ENCODE assay signal across 12 cellular contexts in the genomic region with DNA sequence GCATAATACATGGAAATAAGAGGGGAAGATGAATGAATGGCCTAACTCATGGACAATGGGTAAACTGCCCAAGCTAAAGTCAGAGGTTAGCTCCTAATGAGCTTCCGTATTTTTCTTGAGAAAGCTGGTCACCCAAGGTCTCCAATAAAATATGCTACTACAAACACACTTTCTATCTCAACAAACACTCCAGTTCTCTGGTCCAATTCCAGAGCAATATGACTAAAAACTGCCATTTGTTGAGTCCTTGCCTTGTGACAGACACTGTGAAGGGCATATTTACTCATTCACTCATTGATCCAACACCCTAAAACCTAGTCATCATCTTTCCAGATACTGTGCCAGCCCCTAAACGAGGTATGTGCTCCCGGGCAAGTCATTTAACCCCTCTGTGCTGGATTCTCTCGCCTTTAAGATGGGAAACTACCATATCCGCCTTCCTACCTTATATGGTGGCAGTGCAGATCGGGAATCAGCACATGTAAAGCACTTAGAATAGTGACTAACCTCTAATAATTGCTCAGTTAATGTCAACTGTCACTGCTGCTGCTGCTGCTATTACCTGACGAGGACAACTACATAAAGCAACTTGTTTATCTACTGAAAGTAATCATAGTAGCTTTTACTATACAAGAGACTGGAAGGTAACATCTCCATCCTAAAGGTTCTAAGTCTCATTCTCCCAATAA.
A peak's percentile ranks its signal among the peaks of the same experiment; 100 is the strongest.
DNase-seq lines count a peak whose midpoint lies in the region; ATAC-seq and TF ChIP-seq lines count a peak whose summit lies in the region.
"Had no signal": no experiment of that assay in that cellular context is flagged by ENCODE, and none has a peak within 500 bp of the region (broad histone marks: within the 10 kb centered on the region; RNA-seq: fewer than 3 reads in every experiment).

No MANE protein-coding gene starts in this region.

- 80 to 88% (median 85%) methylated on average over 7 of the region's 7 CpGs for WGBS in spleen, 5 donors

- H3K4me3 ChIP-seq in spleen: no peak overlapping the region
- H3K4me3 ChIP-seq: gastroesophageal sphincter, tibial artery had no signal

- H3K9me3 Mint-ChIP-seq in activated CD4-positive, alpha-beta memory T cell treated with anti-CD3 and anti-CD28 coated beads for 36 hours: no peaks in the 10 kb centered on the region
- no peaks in the 10 kb centered on the region for H3K9me3 Mint-ChIP-seq in activated CD4-positive, alpha-beta memory T cell treated with anti-CD3 and anti-CD28 coated beads, Interleukin-2, amount 10 ng/mL, durations not matched to agents 7 days and 5 days

- CTCF ChIA-PET in activated CD4-positive, alpha-beta memory T cell treated with anti-CD3 and anti-CD28 coated beads for 36 hours (lab: Charles Lee): interaction anchor here (0.7 to 1.5 kb wide), 4 partner anchors 13 to 499 kb away, joined by 3 to 4 read pairs (median 4); no protein-coding TSS in a partner anchor
- CTCF ChIA-PET in activated CD4-positive, alpha-beta memory T cell treated with anti-CD3 and anti-CD28 coated beads, Interleukin-2, amount 10 ng/mL, durations not matched to agents 7 days and 5 days (lab: Charles Lee): interaction anchor here (1.1 kb wide), 1 partner anchor 89 kb away, joined by 3 read pairs; a partner anchor contains a TSS

- peak overlapping the region; percentile 80 for H3K27ac Mint-ChIP-seq in activated CD4-positive, alpha-beta memory T cell treated with anti-CD3 and anti-CD28 coated beads for 36 hours
- no peak overlapping the region for H3K27ac Mint-ChIP-seq in activated CD4-positive, alpha-beta memory T cell treated with anti-CD3 and anti-CD28 coated beads, Interleukin-2, amount 10 ng/mL, durations not matched to agents 7 days and 5 days

- intact Hi-C loops in activated CD4-positive, alpha-beta memory T cell treated with anti-CD3 and anti-CD28 coated beads for 36 hours (cut with micrococcal nuclease): loop anchor here (1.0 to 5.0 kb wide), 6 partner anchors 12 to 495 kb away; a partner anchor contains a TSS
- intact Hi-C loops in spleen (cut with DNase I; ENCODE audit: low total_unique reads): no loop called here

- peak; percentile 35 for ATAC-seq in esophagus mucosa

- no peaks in the 10 kb centered on the region for H3K9me3 ChIP-seq in spleen
- H3K9me3 ChIP-seq: gastroesophageal sphincter, tibial artery had no signal

- no peak for TF ChIP-seq POLR2A in spleen (IDR thresholded peaks at IDR 0.05)

- H3K36me3 Mint-ChIP-seq in activated CD4-positive, alpha-beta memory T cell treated with anti-CD3 and anti-CD28 coated beads for 36 hours: no peaks in the 10 kb centered on the region
- no peaks in the 10 kb centered on the region for H3K36me3 Mint-ChIP-seq in activated CD4-positive, alpha-beta memory T cell treated with anti-CD3 and anti-CD28 coated beads, Interleukin-2, amount 10 ng/mL, durations not matched to agents 7 days and 5 days (ENCODE audit: low read depth)

- peak overlapping the region; percentile 2 to 68 (median 43) for H3K27ac ChIP-seq in spleen
- H3K27ac ChIP-seq: tibial artery had no signal

- POLR2A ChIA-PET in activated CD4-positive, alpha-beta memory T cell treated with anti-CD3 and anti-CD28 coated beads for 36 hours (lab: Charles Lee): interaction anchor here (1.1 kb wide), 1 partner anchor 48 kb away, joined by 4 read pairs; no protein-coding TSS in a partner anchor
- POLR2A ChIA-PET in activated CD4-positive, alpha-beta memory T cell treated with anti-CD3 and anti-CD28 coated beads, Interleukin-2, amount 10 ng/mL, durations not matched to agents 7 days and 5 days (lab: Charles Lee): no interaction called here

- no peak for TF ChIP-seq CTCF in spleen (IDR thresholded peaks at IDR 0.05 in 8 of 11, conservative IDR thresholded peaks at IDR 0.05 in 3 of 11)

- peaks cover 1% of the 10 kb centered on the region for H3K27me3 Mint-ChIP-seq in activated CD4-positive, alpha-beta memory T cell treated with anti-CD3 and anti-CD28 coated beads for 36 hours
- H3K27me3 Mint-ChIP-seq in activated CD4-positive, alpha-beta memory T cell treated with anti-CD3 and anti-CD28 coated beads, Interleukin-2, amount 10 ng/mL, durations not matched to agents 7 days and 5 days: no peaks in the 10 kb centered on the region

- DNase-seq in activated CD4-positive, alpha-beta memory T cell treated with anti-CD3 and anti-CD28 coated beads for 36 hours: peak; percentile 34
- no peak for DNase-seq in activated CD4-positive, alpha-beta memory T cell treated with anti-CD3 and anti-CD28 coated beads, Interleukin-2, amount 10 ng/mL, durations not matched to agents 7 days and 5 days
- DNase-seq in OCI-M1 (lab: John Stamatoyannopoulos, UW) (peak; percentile 3), spleen (no peak), DMS53 (lab: John Stamatoyannopoulos, UW) (no peak), NCI-H1105 (lab: John Stamatoyannopoulos, UW) (no peak), NCI-H345 (lab: John Stamatoyannopoulos, UW) (no peak)
- DNase-seq: MV-4-11, NCI-H226, tibial artery had no signal

- H3K36me3 ChIP-seq in spleen: no peaks in the 10 kb centered on the region
- H3K36me3 ChIP-seq: gastroesophageal sphincter, tibial artery had no signal

- H3K4me3 Mint-ChIP-seq in activated CD4-positive, alpha-beta memory T cell treated with anti-CD3 and anti-CD28 coated beads for 36 hours: peak overlapping the region; percentile 24
- H3K4me3 Mint-ChIP-seq in activated CD4-positive, alpha-beta memory T cell treated with anti-CD3 and anti-CD28 coated beads, Interleukin-2, amount 10 ng/mL, durations not matched to agents 7 days and 5 days: no peak overlapping the region

- peaks cover 5 to 76% (median 43%) of the 10 kb centered on the region in 6 donors for H3K4me1 ChIP-seq in spleen
- H3K4me1 ChIP-seq: tibial artery had no signal

- peaks cover 58% of the 10 kb centered on the region for H3K4me1 Mint-ChIP-seq in activated CD4-positive, alpha-beta memory T cell treated with anti-CD3 and anti-CD28 coated beads for 36 hours (ENCODE audit: low read depth)
- H3K4me1 Mint-ChIP-seq in activated CD4-positive, alpha-beta memory T cell treated with anti-CD3 and anti-CD28 coated beads, Interleukin-2, amount 10 ng/mL, durations not matched to agents 7 days and 5 days: peaks cover 48% of the 10 kb centered on the region

- no peaks in the 10 kb centered on the region for H3K27me3 ChIP-seq in spleen (replicated peaks in 1 of 7)
- H3K27me3 ChIP-seq: gastroesophageal sphincter, tibial artery had no signal

Comparison
In these comparisons a context has a peak if more than half of its experiments do, and no peak if none do; other contexts are left out.
1. DNase-seq: peak in activated CD4-positive, alpha-beta memory T cell treated with anti-CD3 and anti-CD28 coated beads for 36 hours (single experiment) and OCI-M1 (single experiment); none in activated CD4-positive, alpha-beta memory T cell treated with anti-CD3 and anti-CD28 coated beads, Interleukin-2, amount 10 ng/mL, durations not matched to agents 7 days and 5 days (single experiment), spleen (single experiment), DMS53 (single experiment), NCI-H1105 (single experiment) and NCI-H345 (single experiment).